Comparison of ENCODE assay signal across 2 cellular contexts in the genomic region with DNA sequence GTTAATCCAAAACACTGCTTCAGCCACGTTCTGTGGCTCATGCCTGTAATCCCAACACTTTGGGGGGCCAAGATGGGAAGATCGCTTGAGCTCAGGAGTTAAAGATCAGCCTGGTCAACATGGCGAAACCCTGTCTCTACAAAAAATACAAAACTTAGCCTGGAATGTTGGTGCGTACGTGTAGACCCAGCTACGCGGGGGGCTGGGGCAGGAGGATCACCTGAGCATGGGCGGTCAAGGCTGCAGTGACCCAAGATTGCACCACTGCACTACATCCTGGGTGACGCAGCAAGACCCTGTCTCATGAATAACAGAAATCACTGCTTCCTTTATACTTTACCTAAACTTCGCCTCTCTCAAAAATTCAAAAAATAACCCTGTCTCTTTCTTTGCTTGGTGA.
TF ChIP-seq lines count a peak whose summit lies in the region.

No MANE protein-coding gene starts in this region.

TF ChIP-seq in HepG2, 621 proteins besides CTCF, POLR2A, EP300 and RAD21:
- TF ChIP-seq CCDC6 (CRISPR knock-in tag; IDR thresholded peaks at IDR 0.05) (no peak), ZNF263 (CRISPR knock-in tag; IDR thresholded peaks at IDR 0.05) (no peak), WIZ (CRISPR knock-in tag; IDR thresholded peaks at IDR 0.05) (no peak), RARA (CRISPR knock-in tag; IDR thresholded peaks at IDR 0.05) (peak; percentile 60)
- TF ChIP-seq, protein P1, sequence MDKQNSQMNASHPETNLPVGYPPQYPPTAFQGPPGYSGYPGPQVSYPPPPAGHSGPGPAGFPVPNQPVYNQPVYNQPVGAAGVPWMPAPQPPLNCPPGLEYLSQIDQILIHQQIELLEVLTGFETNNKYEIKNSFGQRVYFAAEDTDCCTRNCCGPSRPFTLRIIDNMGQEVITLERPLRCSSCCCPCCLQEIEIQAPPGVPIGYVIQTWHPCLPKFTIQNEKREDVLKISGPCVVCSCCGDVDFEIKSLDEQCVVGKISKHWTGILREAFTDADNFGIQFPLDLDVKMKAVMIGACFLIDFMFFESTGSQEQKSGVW (CRISPR knock-in tag; IDR thresholded peaks at IDR 0.05; ENCODE audit: borderline replicate concordance), result no peak
- TF ChIP-seq, protein P2, sequence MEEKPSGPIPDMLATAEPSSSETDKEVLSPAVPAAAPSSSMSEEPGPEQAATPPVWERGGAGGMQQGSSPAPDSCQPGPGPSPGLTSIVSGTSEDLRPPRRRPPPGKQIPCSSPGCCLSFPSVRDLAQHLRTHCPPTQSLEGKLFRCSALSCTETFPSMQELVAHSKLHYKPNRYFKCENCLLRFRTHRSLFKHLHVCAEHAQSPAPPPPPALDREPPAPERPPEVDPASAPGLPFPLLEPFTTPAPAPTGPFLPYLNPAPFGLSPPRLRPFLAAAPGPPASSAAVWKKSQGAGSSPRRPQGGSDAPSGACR (CRISPR knock-in tag; IDR thresholded peaks at IDR 0.05), result no peak
- TF ChIP-seq, protein P3, sequence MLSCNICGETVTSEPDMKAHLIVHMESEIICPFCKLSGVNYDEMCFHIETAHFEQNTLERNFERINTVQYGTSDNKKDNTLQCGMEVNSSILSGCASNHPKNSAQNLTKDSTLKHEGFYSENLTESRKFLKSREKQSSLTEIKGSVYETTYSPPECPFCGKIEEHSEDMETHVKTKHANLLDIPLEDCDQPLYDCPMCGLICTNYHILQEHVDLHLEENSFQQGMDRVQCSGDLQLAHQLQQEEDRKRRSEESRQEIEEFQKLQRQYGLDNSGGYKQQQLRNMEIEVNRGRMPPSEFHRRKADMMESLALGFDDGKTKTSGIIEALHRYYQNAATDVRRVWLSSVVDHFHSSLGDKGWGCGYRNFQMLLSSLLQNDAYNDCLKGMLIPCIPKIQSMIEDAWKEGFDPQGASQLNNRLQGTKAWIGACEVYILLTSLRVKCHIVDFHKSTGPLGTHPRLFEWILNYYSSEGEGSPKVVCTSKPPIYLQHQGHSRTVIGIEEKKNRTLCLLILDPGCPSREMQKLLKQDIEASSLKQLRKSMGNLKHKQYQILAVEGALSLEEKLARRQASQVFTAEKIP (CRISPR knock-in tag; IDR thresholded peaks at IDR 0.05; ENCODE audit: borderline replicate concordance), result no peak

TF ChIP-seq in GM23338, 12 proteins besides CTCF, POLR2A, EP300 and RAD21:
- TF ChIP-seq, protein P4, sequence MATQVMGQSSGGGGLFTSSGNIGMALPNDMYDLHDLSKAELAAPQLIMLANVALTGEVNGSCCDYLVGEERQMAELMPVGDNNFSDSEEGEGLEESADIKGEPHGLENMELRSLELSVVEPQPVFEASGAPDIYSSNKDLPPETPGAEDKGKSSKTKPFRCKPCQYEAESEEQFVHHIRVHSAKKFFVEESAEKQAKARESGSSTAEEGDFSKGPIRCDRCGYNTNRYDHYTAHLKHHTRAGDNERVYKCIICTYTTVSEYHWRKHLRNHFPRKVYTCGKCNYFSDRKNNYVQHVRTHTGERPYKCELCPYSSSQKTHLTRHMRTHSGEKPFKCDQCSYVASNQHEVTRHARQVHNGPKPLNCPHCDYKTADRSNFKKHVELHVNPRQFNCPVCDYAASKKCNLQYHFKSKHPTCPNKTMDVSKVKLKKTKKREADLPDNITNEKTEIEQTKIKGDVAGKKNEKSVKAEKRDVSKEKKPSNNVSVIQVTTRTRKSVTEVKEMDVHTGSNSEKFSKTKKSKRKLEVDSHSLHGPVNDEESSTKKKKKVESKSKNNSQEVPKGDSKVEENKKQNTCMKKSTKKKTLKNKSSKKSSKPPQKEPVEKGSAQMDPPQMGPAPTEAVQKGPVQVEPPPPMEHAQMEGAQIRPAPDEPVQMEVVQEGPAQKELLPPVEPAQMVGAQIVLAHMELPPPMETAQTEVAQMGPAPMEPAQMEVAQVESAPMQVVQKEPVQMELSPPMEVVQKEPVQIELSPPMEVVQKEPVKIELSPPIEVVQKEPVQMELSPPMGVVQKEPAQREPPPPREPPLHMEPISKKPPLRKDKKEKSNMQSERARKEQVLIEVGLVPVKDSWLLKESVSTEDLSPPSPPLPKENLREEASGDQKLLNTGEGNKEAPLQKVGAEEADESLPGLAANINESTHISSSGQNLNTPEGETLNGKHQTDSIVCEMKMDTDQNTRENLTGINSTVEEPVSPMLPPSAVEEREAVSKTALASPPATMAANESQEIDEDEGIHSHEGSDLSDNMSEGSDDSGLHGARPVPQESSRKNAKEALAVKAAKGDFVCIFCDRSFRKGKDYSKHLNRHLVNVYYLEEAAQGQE (IDR thresholded peaks at IDR 0.05; ENCODE audit: unreplicated experiment), result no peak
- TF ChIP-seq EZH2phosphoT487 (IDR thresholded peaks at IDR 0.05; ENCODE audit: unreplicated experiment), result no peak
- TF ChIP-seq POLR2AphosphoS5 (IDR thresholded peaks at IDR 0.05; ENCODE audit: low read depth), result no peak
- TF ChIP-seq ZNF331 (CRISPR knock-in tag; IDR thresholded peaks at IDR 0.05; ENCODE audit: low read depth), result no peak
- no peak for TF ChIP-seq NANOG (IDR thresholded peaks at IDR 0.05; ENCODE audit: borderline replicate concordance)
- TF ChIP-seq EZH2 (IDR thresholded peaks at IDR 0.05; ENCODE audit: low read depth, unreplicated experiment), result no peak
- TF ChIP-seq, protein P5, sequence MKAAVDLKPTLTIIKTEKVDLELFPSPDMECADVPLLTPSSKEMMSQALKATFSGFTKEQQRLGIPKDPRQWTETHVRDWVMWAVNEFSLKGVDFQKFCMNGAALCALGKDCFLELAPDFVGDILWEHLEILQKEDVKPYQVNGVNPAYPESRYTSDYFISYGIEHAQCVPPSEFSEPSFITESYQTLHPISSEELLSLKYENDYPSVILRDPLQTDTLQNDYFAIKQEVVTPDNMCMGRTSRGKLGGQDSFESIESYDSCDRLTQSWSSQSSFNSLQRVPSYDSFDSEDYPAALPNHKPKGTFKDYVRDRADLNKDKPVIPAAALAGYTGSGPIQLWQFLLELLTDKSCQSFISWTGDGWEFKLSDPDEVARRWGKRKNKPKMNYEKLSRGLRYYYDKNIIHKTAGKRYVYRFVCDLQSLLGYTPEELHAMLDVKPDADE (IDR thresholded peaks at IDR 0.05), result no peak
- no peak for TF ChIP-seq STAT1 (IDR thresholded peaks at IDR 0.05; ENCODE audit: unreplicated experiment)
